In the genomic region with DNA sequence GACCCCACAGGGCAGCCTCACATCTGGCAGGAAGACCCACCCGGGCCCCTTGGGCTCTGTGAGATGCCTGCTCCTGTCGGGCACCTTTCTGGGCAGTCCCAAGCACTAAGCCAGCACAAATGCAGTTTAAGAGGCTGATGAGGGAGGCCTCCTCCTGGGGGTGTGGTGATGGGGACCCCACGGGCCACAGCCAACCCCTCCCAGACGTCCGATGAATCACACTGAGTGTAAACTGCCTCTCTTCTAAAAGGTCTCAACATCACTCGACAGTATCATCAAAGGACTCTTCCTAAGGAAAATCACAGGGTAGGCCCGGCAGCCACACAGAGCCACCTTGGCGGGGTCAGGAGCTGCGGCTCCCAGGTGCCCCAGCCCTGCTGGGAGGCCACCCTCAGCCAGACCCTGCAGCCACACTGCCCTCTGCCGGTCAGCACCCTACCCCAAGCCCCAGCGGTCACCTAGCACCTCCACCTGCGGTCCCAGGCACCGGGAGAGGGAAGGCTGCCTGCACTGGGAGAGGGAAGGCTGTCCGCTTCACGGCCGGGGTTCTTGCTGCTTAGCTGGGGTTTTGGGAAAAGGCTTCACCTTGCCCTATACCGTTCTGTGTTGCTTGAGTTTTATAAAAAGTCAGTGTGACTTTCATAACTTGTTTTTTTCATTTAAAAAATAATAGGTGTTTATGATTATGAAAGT, we compare ENCODE assay signal across 8 cellular contexts. TPM values are rescaled to one million over a fixed set of nuclear protein-coding genes. Genes with fewer than 3 reads are reported as not detected.
DNase-seq lines count a peak whose midpoint lies in the region; ATAC-seq, FAIRE-seq and TF ChIP-seq lines count a peak whose summit lies in the region.

No MANE protein-coding gene starts in this region.

- 25% methylated on average over 11 of the region's 17 CpGs for WGBS in HepG2 (ENCODE audit: low lambda C conversion rate)
- WGBS in transverse colon (ENCODE audit: low coverage in 1 of 2), 2 donors: 20 to 30% methylated on average over 1 to 14 of the region's 17 CpGs

- peaks cover 7% of the 10 kb centered on the region for H4K20me1 ChIP-seq in BLaER1
- 0 out of 2 replicates have a peak, but pooled peaks cover under 1% of the 10 kb centered on the region for H4K20me1 ChIP-seq in HepG2 (ENCODE audit: insufficient read depth, low read length)

- peak; percentile 80 for DNase-seq in HK-2 (ENCODE audit: unreplicated experiment)
- DNase-seq in SJCRH30: peak; percentile 63 to 70
- peak; percentile 79 to 82 for DNase-seq in T47D (ENCODE audit: low read depth in 1 of 2, low spot score in 1 of 2)
- peak; percentile 72 for DNase-seq in HepG2 (ENCODE audit: low spot score)
- peak; percentile 88 for DNase-seq in transverse colon

- H3K27ac ChIP-seq in BLaER1 (peak overlapping the region; percentile 49; the same call in 1 of the 2 replicates), SJCRH30 (no peak overlapping the region), HepG2 (ENCODE audit: extremely low read length, insufficient read depth, low read length) (peak overlapping the region; percentile 76), transverse colon (peak overlapping the region; percentile 66 to 86 (median 70))

- intact Hi-C loops in HepG2 (cut with micrococcal nuclease; ENCODE audit: unreplicated experiment) (loop anchor here (2.0 to 5.0 kb wide), 2 partner anchors 84 to 112 kb away; no protein-coding TSS in a partner anchor), transverse colon (cut with DNase I; ENCODE audit: low total_unique reads) (no loop called here)

- H2AFZ ChIP-seq in HepG2 (ENCODE audit: low read length): no peak overlapping the region

- TF ChIP-seq RAD21 in HepG2 (CRISPR knock-in tag; IDR thresholded peaks at IDR 0.05): peak; percentile 85

- peaks cover 46% of the 10 kb centered on the region for H3K27me3 ChIP-seq in BLaER1
- peaks cover 30% of the 10 kb centered on the region for H3K27me3 ChIP-seq in SJCRH30
- peaks cover 2 to 20% of the 10 kb centered on the region in 2 experiments; a peak in 2 of 5 replicates for H3K27me3 ChIP-seq in HepG2 (ENCODE audit: control insufficient read depth in 1 of 2, insufficient read depth in 2 of 2, low read length in 2 of 2)
- peaks cover 44% of the 10 kb centered on the region for H3K27me3 ChIP-seq in transverse colon

- H3K4me3 ChIP-seq in BLaER1 (no peak overlapping the region), SJCRH30 (no peak overlapping the region), HepG2 (replicated peaks in 1 of 3; ENCODE audit: insufficient read depth in 1 of 3, low read depth in 2 of 3, low read length in 3 of 3) (peak overlapping the region; percentile 47 to 80 (median 57)), transverse colon (no peak overlapping the region)

- peak; percentile 98 for TF ChIP-seq CTCF in HepG2 (CRISPR knock-in tag; IDR thresholded peaks at IDR 0.05)
- peak; percentile 62 to 86 (median 72) for TF ChIP-seq CTCF in transverse colon (IDR thresholded peaks at IDR 0.05)

- ATAC-seq in HepG2: peak; percentile 67
- no peak for ATAC-seq in GM18909 (IDR thresholded peaks at IDR 0.05; ENCODE audit: poor library complexity, unreplicated experiment)
- ATAC-seq in HG02763 (IDR thresholded peaks at IDR 0.05; ENCODE audit: unreplicated experiment): no peak

- no peaks in the 10 kb centered on the region for H3K36me3 ChIP-seq in BLaER1
- no peaks in the 10 kb centered on the region for H3K36me3 ChIP-seq in SJCRH30
- no peaks in the 10 kb centered on the region for H3K36me3 ChIP-seq in HepG2 (replicated peaks in 1 of 2; ENCODE audit: control insufficient read depth in 1 of 2, insufficient read depth in 2 of 2, low read length in 2 of 2)
- no peaks in the 10 kb centered on the region for H3K36me3 ChIP-seq in transverse colon

- CTCF ChIA-PET in HepG2 (lab: Yijun Ruan, JAX; ENCODE audit: low intra/inter-chr PET ratio, low total read pairs): interaction anchor here (0.7 to 4.0 kb wide), 3 partner anchors 86 to 138 kb away, joined by 3 to 30 read pairs (median 7); no protein-coding TSS in a partner anchor

- in situ Hi-C loops in T47D (cut with HindIII; ENCODE audit: low pct_unique_long_range_greater_than_20kb, low sequenced_read_pairs) (no loop called here), HepG2 (cut with HindIII; ENCODE audit: extremely low pct_ligation_motif_present, low pct_unique_long_range_greater_than_20kb) (loop anchor here (5.0 kb wide), 1 partner anchor 84 kb away; no protein-coding TSS in a partner anchor), transverse colon (cut with MboI; ENCODE audit: low pct_ligation_motif_present in 1 of 4, low pct_unique_long_range_greater_than_20kb in 1 of 4, low sequenced_read_pairs in 3 of 4) (loop anchor here in 3 of 4 donors (10.0 kb wide), 2 partner anchors 82 to 92 kb away; no protein-coding TSS in a partner anchor)

- H3K9me3 ChIP-seq in BLaER1 (no peaks in the 10 kb centered on the region), SJCRH30 (replicated peaks) (no peaks in the 10 kb centered on the region), HepG2 (ENCODE audit: low read length) (no peaks in the 10 kb centered on the region), transverse colon (no peaks in the 10 kb centered on the region)

- H3K4me2 ChIP-seq in BLaER1: peak overlapping the region; percentile 90
- H3K4me2 ChIP-seq in HepG2 (ENCODE audit: low read depth, low read length): peak overlapping the region; percentile 98

- TF ChIP-seq POLR2A in HepG2 (IDR thresholded peaks at IDR 0.05; ENCODE audit: insufficient read depth in 1 of 2, low read depth in 2 of 2, low read length in 2 of 2): no peak
- TF ChIP-seq POLR2A in transverse colon (IDR thresholded peaks at IDR 0.05): no peak

- peak; percentile 63 for FAIRE-seq in HepG2 (lab: Jason Lieb, UNC)

- H3K9ac ChIP-seq in BLaER1 (no peak overlapping the region), HepG2 (ENCODE audit: insufficient read depth, low read depth, low read length) (peak overlapping the region; percentile 67; the same call in 1 of the 2 replicates)

- TF ChIP-seq EP300 in HepG2 (IDR thresholded peaks at IDR 0.05; ENCODE audit: low read depth in 2 of 2, low read length in 2 of 2) (no peak), HepG2 (CRISPR knock-in tag; IDR thresholded peaks at IDR 0.05; ENCODE audit: borderline replicate concordance) (no peak), transverse colon (IDR thresholded peaks at IDR 0.05; ENCODE audit: low read depth) (no peak)

- H3K4me1 ChIP-seq in BLaER1: peaks cover 98% of the 10 kb centered on the region
- H3K4me1 ChIP-seq in SJCRH30: peaks cover 4% of the 10 kb centered on the region; the same call in 1 of the 2 replicates
- H3K4me1 ChIP-seq in HepG2 (ENCODE audit: insufficient read depth, low read length): peaks cover 67% of the 10 kb centered on the region
- H3K4me1 ChIP-seq in transverse colon: peaks cover 21 to 59% (median 56%) of the 10 kb centered on the region in 4 donors

- no peaks in the 10 kb centered on the region for H3K79me2 ChIP-seq in HepG2 (ENCODE audit: insufficient read depth, low read length)

- no TSS peak for BruUV-seq in HepG2 (replicated peaks; lab: Mats Ljungman, UMichigan)

- POLR2A ChIA-PET in HepG2 (lab: Yijun Ruan, JAX): interaction anchor here (1.2 to 1.9 kb wide), 3 partner anchors 102 to 137 kb away, joined by 4 to 11 read pairs (median 7); no protein-coding TSS in a partner anchor

RNA-seq across cellular contexts. Expression of a gene that starts 3.8 kb away (rescaled TPM):
- 0.56 and 0.83 TPM in 2 replicates for total RNA-seq in SJCRH30 (2014; rRNA removed; shearing (Covaris generic))
- 21.9 and 34.7 TPM in 2 replicates for total RNA-seq in HepG2 (2016; rRNA removed; fragmentation: Illumina TruSeq; extraction: Trizol)
- 25.5 and 28.3 TPM in 2 replicates for total RNA-seq in HepG2 (2016; cell fraction: cytosol; rRNA removed; fragmentation: Illumina TruSeq; extraction: Trizol; ENCODE audit: low read depth)
- total RNA-seq in HepG2 (2016; cell fraction: insoluble cytoplasmic fraction; rRNA removed; fragmentation: Illumina TruSeq; extraction: Trizol): 20.0 and 36.5 TPM in 2 replicates
- total RNA-seq in HepG2 (2016; cell fraction: membrane; rRNA removed; fragmentation: Illumina TruSeq; extraction: Trizol): 37.0 and 42.3 TPM in 2 replicates
- total RNA-seq in HepG2 (2016; cell fraction: nucleus; rRNA removed; fragmentation: Illumina TruSeq; extraction: Trizol): 30.0 and 34.9 TPM in 2 replicates
- polyA plus RNA-seq in HepG2 (2011; rRNA removed): 85.2 and 85.8 TPM in 2 replicates
- polyA plus RNA-seq in HepG2 (2011; cell fraction: cytosol; rRNA removed): 52.8 and 75.3 TPM in 2 replicates
- 132 and 197 TPM in 2 replicates for polyA plus RNA-seq in HepG2 (2011; cell fraction: nucleus; rRNA removed)
- 47.5 and 47.9 TPM in 2 replicates for polyA plus RNA-seq in HepG2 (2012)
- 23.5 and 27.3 TPM in 2 replicates for polyA plus RNA-seq in HepG2 (2016; cell fraction: cytosol; fragmentation: Illumina TruSeq; extraction: Trizol; ENCODE audit: low read depth)
- 26.8 and 34.6 TPM in 2 replicates for polyA plus RNA-seq in HepG2 (2016; cell fraction: insoluble cytoplasmic fraction; fragmentation: Illumina TruSeq; extraction: Trizol; ENCODE audit: low read depth)
- polyA plus RNA-seq in HepG2 (2016; cell fraction: membrane; fragmentation: Illumina TruSeq; extraction: Trizol; ENCODE audit: low read depth): 39.3 and 40.3 TPM in 2 replicates
- polyA plus RNA-seq in HepG2 (2016; cell fraction: nucleus; fragmentation: Illumina TruSeq; extraction: Trizol; ENCODE audit: insufficient read depth, low read depth): 76.9 and 79.5 TPM in 2 replicates
- polyA minus RNA-seq in HepG2 (2011; rRNA and poly(A)+ RNA removed; ENCODE audit: low replicate concordance): 29.4 and 69.2 TPM in 2 replicates
- polyA minus RNA-seq in HepG2 (2011; cell fraction: cytosol; rRNA and poly(A)+ RNA removed): 14.4 and 24.4 TPM in 2 replicates
- polyA minus RNA-seq in HepG2 (2011; cell fraction: nucleus; rRNA and poly(A)+ RNA removed): 41.4 and 57.0 TPM in 2 replicates
- 10 to 100 TPM; 48.6 to 96.7 (median 54.4) TPM for total RNA-seq in transverse colon

RNA-seq across cellular contexts. Expression of a gene that starts 27.2 kb away (rescaled TPM):
- total RNA-seq in SJCRH30 (2014; rRNA removed; shearing (Covaris generic)): not detected in 2 replicates
- total RNA-seq in HepG2 (2016; rRNA removed; fragmentation: Illumina TruSeq; extraction: Trizol): not detected in 2 replicates
- total RNA-seq in HepG2 (2016; cell fraction: cytosol; rRNA removed; fragmentation: Illumina TruSeq; extraction: Trizol; ENCODE audit: low read depth): not detected in 2 replicates
- total RNA-seq in HepG2 (2016; cell fraction: insoluble cytoplasmic fraction; rRNA removed; fragmentation: Illumina TruSeq; extraction: Trizol): not detected in 2 replicates
- total RNA-seq in HepG2 (2016; cell fraction: membrane; rRNA removed; fragmentation: Illumina TruSeq; extraction: Trizol): not detected in 2 replicates
- total RNA-seq in HepG2 (2016; cell fraction: nucleus; rRNA removed; fragmentation: Illumina TruSeq; extraction: Trizol): not detected in 2 replicates
- 0.22 TPM in 1 of 2 replicates, not detected in the other for polyA plus RNA-seq in HepG2 (2011; rRNA removed)
- 0.09 TPM in 1 of 2 replicates, not detected in the other for polyA plus RNA-seq in HepG2 (2011; cell fraction: cytosol; rRNA removed)
- 0.08 TPM in 1 of 2 replicates, not detected in the other for polyA plus RNA-seq in HepG2 (2011; cell fraction: nucleus; rRNA removed)
- polyA plus RNA-seq in HepG2 (2012): not detected in 2 replicates
- polyA plus RNA-seq in HepG2 (2016; cell fraction: cytosol; fragmentation: Illumina TruSeq; extraction: Trizol; ENCODE audit: low read depth): not detected in 2 replicates
- polyA plus RNA-seq in HepG2 (2016; cell fraction: insoluble cytoplasmic fraction; fragmentation: Illumina TruSeq; extraction: Trizol; ENCODE audit: low read depth): not detected in 2 replicates
- not detected in 2 replicates for polyA plus RNA-seq in HepG2 (2016; cell fraction: membrane; fragmentation: Illumina TruSeq; extraction: Trizol; ENCODE audit: low read depth)
- polyA plus RNA-seq in HepG2 (2016; cell fraction: nucleus; fragmentation: Illumina TruSeq; extraction: Trizol; ENCODE audit: insufficient read depth, low read depth): not detected in 2 replicates
- 0.51 TPM in 1 of 2 replicates, not detected in the other for polyA minus RNA-seq in HepG2 (2011; rRNA and poly(A)+ RNA removed; ENCODE audit: low replicate concordance)
- not detected in 2 replicates for polyA minus RNA-seq in HepG2 (2011; cell fraction: cytosol; rRNA and poly(A)+ RNA removed)
- polyA minus RNA-seq in HepG2 (2011; cell fraction: nucleus; rRNA and poly(A)+ RNA removed): not detected in 2 replicates
- not detected for total RNA-seq in transverse colon

RNA-seq across cellular contexts. Expression of a gene that starts 42.8 kb away (rescaled TPM):
- total RNA-seq in SJCRH30 (2014; rRNA removed; shearing (Covaris generic)): not detected in 2 replicates
- total RNA-seq in HepG2 (2016; rRNA removed; fragmentation: Illumina TruSeq; extraction: Trizol) (0.27 TPM in 1 of 2 replicates, not detected in the other), transverse colon (not detected)
- total RNA-seq in HepG2 (2016; cell fraction: cytosol; rRNA removed; fragmentation: Illumina TruSeq; extraction: Trizol; ENCODE audit: low read depth): 0.09 TPM in 1 of 2 replicates, not detected in the other
- total RNA-seq in HepG2 (2016; cell fraction: insoluble cytoplasmic fraction; rRNA removed; fragmentation: Illumina TruSeq; extraction: Trizol): 0.09 and 0.10 TPM in 2 replicates
- 0.07 and 0.09 TPM in 2 replicates for total RNA-seq in HepG2 (2016; cell fraction: membrane; rRNA removed; fragmentation: Illumina TruSeq; extraction: Trizol)
- total RNA-seq in HepG2 (2016; cell fraction: nucleus; rRNA removed; fragmentation: Illumina TruSeq; extraction: Trizol): 0.28 and 0.66 TPM in 2 replicates
- polyA plus RNA-seq in HepG2 (2011; rRNA removed): 0.57 and 0.62 TPM in 2 replicates
- 0.13 TPM in 2 replicates for polyA plus RNA-seq in HepG2 (2011; cell fraction: cytosol; rRNA removed)
- 4.1 and 5.0 TPM in 2 replicates for polyA plus RNA-seq in HepG2 (2011; cell fraction: nucleus; rRNA removed)
- 0.67 and 2.1 TPM in 2 replicates for polyA plus RNA-seq in HepG2 (2012)
- polyA plus RNA-seq in HepG2 (2016; cell fraction: cytosol; fragmentation: Illumina TruSeq; extraction: Trizol; ENCODE audit: low read depth): 0.05 TPM in 1 of 2 replicates, not detected in the other
- polyA plus RNA-seq in HepG2 (2016; cell fraction: insoluble cytoplasmic fraction; fragmentation: Illumina TruSeq; extraction: Trizol; ENCODE audit: low read depth): 0.08 and 0.10 TPM in 2 replicates
- polyA plus RNA-seq in HepG2 (2016; cell fraction: membrane; fragmentation: Illumina TruSeq; extraction: Trizol; ENCODE audit: low read depth): 0.11 TPM in 1 of 2 replicates, not detected in the other
- 0.48 and 0.64 TPM in 2 replicates for polyA plus RNA-seq in HepG2 (2016; cell fraction: nucleus; fragmentation: Illumina TruSeq; extraction: Trizol; ENCODE audit: insufficient read depth, low read depth)
- polyA minus RNA-seq in HepG2 (2011; rRNA and poly(A)+ RNA removed; ENCODE audit: low replicate concordance): 0.56 TPM in 1 of 2 replicates, not detected in the other
- polyA minus RNA-seq in HepG2 (2011; cell fraction: cytosol; rRNA and poly(A)+ RNA removed): 0.20 TPM in 1 of 2 replicates, not detected in the other
- 0.77 and 0.99 TPM in 2 replicates for polyA minus RNA-seq in HepG2 (2011; cell fraction: nucleus; rRNA and poly(A)+ RNA removed)

Comparison
In these comparisons a context has a peak if more than half of its experiments do, and no peak if none do; other contexts are left out.
1. H3K4me3 ChIP-seq: peak in HepG2 (3 of 3); none in BLaER1 (single experiment), SJCRH30 (single experiment) and transverse colon (0 of 4).
2. RNA of a gene that starts 3.8 kb away (total RNA-seq): 48.6 to 96.7 TPM in transverse colon and 20.0 to 42.3 TPM in HepG2; 0.56 to 0.83 TPM in SJCRH30; every median in the first group is over 10 times any median in the second.
3. Peak in every context shown above with its lines, with median percentiles within 50 percentile points of each other: DNase-seq.